Comparison of ENCODE assay signal across 20 cellular contexts in genomic region chr3:126927846-126928245, GRCh38. TPM values are rescaled to one million over a fixed set of nuclear protein-coding genes. Genes with fewer than 3 reads are reported as not detected.
DNase-seq lines count a peak whose midpoint lies in the region; ATAC-seq and TF ChIP-seq lines count a peak whose summit lies in the region.
"Had no signal": no experiment of that assay in that cellular context is flagged by ENCODE, and none has a peak within 500 bp of the region (broad histone marks: within the 10 kb centered on the region; RNA-seq: fewer than 3 reads in every experiment).

No MANE protein-coding gene starts in this region.

- no peak for TF ChIP-seq RAD21 in HCT116 (IDR thresholded peaks at IDR 0.05; ENCODE audit: low read depth)

- CTCF ChIA-PET in HCT116 (lab: Charles Lee): no interaction called here

- H4K20me1 ChIP-seq in HCT116 (ENCODE audit: insufficient read depth): no peaks in the 10 kb centered on the region

- no peaks in the 10 kb centered on the region for H3K27me3 ChIP-seq in HCT116 (ENCODE audit: insufficient read depth, low read length)
- peaks cover 0 to 21% (median 2%) of the 10 kb centered on the region in 5 donors for H3K27me3 ChIP-seq in subcutaneous abdominal adipose tissue (ENCODE audit: control insufficient read depth in 5 of 5, insufficient read depth in 4 of 5, low read length in 5 of 5)
- no peaks in the 10 kb centered on the region for H3K27me3 ChIP-seq in body of pancreas
- H3K27me3 ChIP-seq: transverse colon had no signal

- ATAC-seq in HCT116 (no peak), body of pancreas (no peak)
- ATAC-seq: activated CD4-positive, alpha-beta T cell treated with anti-CD3 and anti-CD28 coated beads for 36 hours; activated CD8-positive, alpha-beta memory T cell treated with anti-CD3 and anti-CD28 coated beads, Interleukin-2, amount 10 ng/mL, durations not matched to agents 7 days and 5 days; stimulated activated naive B cell treated with anti-CD40 and anti-IgM and Interleukin-4, amounts not matched to agents 10 μg/mL and 1 μg/mL and 100 μg/mL, for 72 hours had no signal

- TF ChIP-seq POLR2A in HCT116 (IDR thresholded peaks at IDR 0.05; ENCODE audit: borderline replicate concordance, extremely low read depth, insufficient read depth, insufficient read length) (no peak), body of pancreas (IDR thresholded peaks at IDR 0.05) (no peak)

- WGBS in body of pancreas, 2 donors: 90 to 92% methylated on average over 3 to 6 of the region's 6 CpGs

- RAD21 ChIA-PET in HCT116 (lab: Charles Lee; ENCODE audit: low non-redundant PET in 1 of 2, low total read pairs in 2 of 2, uncharacterized antibody in 2 of 2, unreplicated experiment in 2 of 2): no interaction called here

- H3K79me2 ChIP-seq in HCT116 (ENCODE audit: insufficient read depth, low read length): no peaks in the 10 kb centered on the region

- peaks cover 5 to 16% of the 10 kb centered on the region in 2 experiments; a peak in 3 of 4 replicates for H3K4me1 ChIP-seq in HCT116 (ENCODE audit: control insufficient read depth in 1 of 2, insufficient read depth in 2 of 2, low read length in 2 of 2)
- peaks cover 12 to 47% (median 39%) of the 10 kb centered on the region in 5 donors for H3K4me1 ChIP-seq in subcutaneous abdominal adipose tissue (ENCODE audit: control insufficient read depth in 5 of 5, insufficient read depth in 5 of 5, low read length in 5 of 5)
- H3K4me1 ChIP-seq in body of pancreas: peaks cover 7% of the 10 kb centered on the region

- H3K9me3 ChIP-seq in HCT116 (ENCODE audit: control insufficient read depth in 1 of 2, insufficient read depth in 1 of 2, low read depth in 1 of 2, low read length in 2 of 2) (no peaks in the 10 kb centered on the region), SK-N-MC (ENCODE audit: low read depth, low read length) (no peaks in the 10 kb centered on the region), subcutaneous abdominal adipose tissue (ENCODE audit: control insufficient read depth in 5 of 5, low read length in 5 of 5) (no peaks in the 10 kb centered on the region), body of pancreas (no peaks in the 10 kb centered on the region)
- H3K9me3 ChIP-seq: Caco-2, left lung, transverse colon had no signal

- DNase-seq in HCT116 (ENCODE audit: low read depth, low spot score) (no peak), SK-N-MC (ENCODE audit: low read depth, low spot score) (peak; percentile 55), foreskin fibroblast (peak; percentile 40 to 56), activated T-cell treated with anti-CD3 and anti-CD28 coated beads for 4 hours (no peak), body of pancreas (no peak)
- no peak for DNase-seq in activated CD4-positive, CD25-positive, alpha-beta regulatory T cell treated with anti-CD3 and anti-CD28 coated beads, Interleukin-2, amount 50 U/mL, for 72 hours
- DNase-seq: activated CD4-positive, alpha-beta T cell treated with anti-CD3 and anti-CD28 coated beads for 36 hours; activated CD8-positive, alpha-beta memory T cell treated with anti-CD3 and anti-CD28 coated beads, Interleukin-2, amount 10 ng/mL, durations not matched to agents 7 days and 5 days; Caco-2; caudate nucleus; effector CD8-positive, alpha-beta T cell; left lung; NCI-H1105 treated with DMSO at 0.1 percent for 48 hours; NCI-H2227 treated with DMSO at 0.1 percent for 48 hours; PC-9; retina; stimulated activated naive B cell treated with anti-CD40 and anti-IgM and Interleukin-4, amounts not matched to agents 10 μg/mL and 1 μg/mL and 100 μg/mL, for 72 hours; T-helper 9 cell; transverse colon had no signal

- H3K36me3 ChIP-seq in HCT116 (ENCODE audit: control insufficient read depth in 1 of 2, insufficient read depth in 2 of 2, low read length in 2 of 2) (no peaks in the 10 kb centered on the region), SK-N-MC (ENCODE audit: insufficient read depth, low read length) (no peaks in the 10 kb centered on the region), subcutaneous abdominal adipose tissue (ENCODE audit: control insufficient read depth in 5 of 5, insufficient read depth in 5 of 5, low read length in 5 of 5) (no peaks in the 10 kb centered on the region), body of pancreas (replicated peaks in 1 of 2; ENCODE audit: insufficient read depth in 1 of 2, low read depth in 2 of 2) (no peaks in the 10 kb centered on the region)
- H3K36me3 ChIP-seq: left lung, transverse colon had no signal

- 0 out of 6 replicates have a peak, but pooled peaks of 2 of the 3 experiments have one; percentile 3 to 8 for TF ChIP-seq CTCF in HCT116 (IDR thresholded peaks at IDR 0.05 in 2 of 3, conservative IDR thresholded peaks at IDR 0.05 in 1 of 3; ENCODE audit: borderline replicate concordance in 1 of 3, insufficient read depth in 1 of 3, low read depth in 2 of 3, low read length in 2 of 3)
- no peak for TF ChIP-seq CTCF in foreskin fibroblast (IDR thresholded peaks at IDR 0.05; ENCODE audit: low read depth, low read length)
- TF ChIP-seq CTCF in body of pancreas (IDR thresholded peaks at IDR 0.05): no peak

- no peak overlapping the region for H3K9ac ChIP-seq in HCT116 (ENCODE audit: low read length)
- no peak overlapping the region for H3K9ac ChIP-seq in SK-N-MC (ENCODE audit: insufficient read length)
- H3K9ac ChIP-seq in subcutaneous abdominal adipose tissue (ENCODE audit: low read length in 5 of 5): no peak overlapping the region

- H3K27ac ChIP-seq in HCT116 (ENCODE audit: low read depth, low read length): no peak overlapping the region
- peak overlapping the region; percentile 89 for H3K27ac ChIP-seq in SK-N-MC
- H3K27ac ChIP-seq in subcutaneous abdominal adipose tissue (ENCODE audit: low read depth, low read length): peak overlapping the region; percentile 39
- H3K27ac ChIP-seq in body of pancreas: no peak overlapping the region
- H3K27ac ChIP-seq: PC-9, transverse colon had no signal

- intact Hi-C loops in HCT116 (cut with micrococcal nuclease) (no loop called here), body of pancreas (cut with DNase I) (no loop called here)

- BruUV-seq in HCT116 (replicated peaks; lab: Mats Ljungman, UMichigan): no TSS peak

- no peak overlapping the region for H2AFZ ChIP-seq in HCT116 (ENCODE audit: low read depth, low read length, poor library complexity, severe bottlenecking)
- H2AFZ ChIP-seq: PC-9 had no signal

- H3K9me2 ChIP-seq in HCT116 (ENCODE audit: insufficient read depth): no peaks in the 10 kb centered on the region

- no peak overlapping the region for H3K4me3 ChIP-seq in HCT116 (replicated peaks in 1 of 2; ENCODE audit: low read depth in 1 of 2, low read length in 2 of 2)
- peak overlapping the region; percentile 61 for H3K4me3 ChIP-seq in SK-N-MC
- no peak overlapping the region for H3K4me3 ChIP-seq in foreskin fibroblast (ENCODE audit: low read depth in 1 of 2, low read length in 2 of 2)
- no peak overlapping the region for H3K4me3 ChIP-seq in subcutaneous abdominal adipose tissue (ENCODE audit: low read depth in 1 of 5, low read length in 5 of 5)
- H3K4me3 ChIP-seq in body of pancreas: no peak overlapping the region
- H3K4me3 ChIP-seq: left lung, PC-9, transverse colon had no signal

- POLR2A ChIA-PET in HCT116 (lab: Charles Lee): interaction anchor here (1.1 kb wide), 1 partner anchor 11 kb away, joined by 3 read pairs; no protein-coding TSS in a partner anchor

- H3K4me2 ChIP-seq in HCT116 (ENCODE audit: low read length): no peak overlapping the region
- H3K4me2 ChIP-seq: PC-9 had no signal

TF ChIP-seq in HCT116, 20 proteins besides CTCF, POLR2A, EP300 and RAD21:
- no peak for TF ChIP-seq FOSL1 (IDR thresholded peaks at IDR 0.05; ENCODE audit: low read depth)

RNA-seq across cellular contexts. Expression of gene PLXNA1, which starts 55.1 kb away (rescaled TPM):
- total RNA-seq in HCT116 (2021; ENCODE audit: unreplicated experiment) (30.3 TPM), body of pancreas (10 to 100 TPM; 13.2 to 25.1 TPM)
- 26.1 and 35.2 TPM in 2 replicates for polyA plus RNA-seq in HCT116 (2012)

Comparison
In these comparisons a context has a peak if more than half of its experiments do, and no peak if none do; other contexts are left out.
1. DNase-seq: peak in SK-N-MC (single experiment) and foreskin fibroblast (2 of 2); none in HCT116 (single experiment), activated T-cell treated with anti-CD3 and anti-CD28 coated beads for 4 hours (single experiment), body of pancreas (0 of 4) and activated CD4-positive, CD25-positive, alpha-beta regulatory T cell treated with anti-CD3 and anti-CD28 coated beads, Interleukin-2, amount 50 U/mL, for 72 hours (single experiment).
2. H3K27ac ChIP-seq: peak in SK-N-MC (single experiment) and subcutaneous abdominal adipose tissue (single experiment); none in HCT116 (single experiment) and body of pancreas (0 of 4).
3. CTCF ChIP-seq: peak in HCT116 (2 of 3); none in foreskin fibroblast (single experiment) and body of pancreas (0 of 7).